In the genomic region with DNA sequence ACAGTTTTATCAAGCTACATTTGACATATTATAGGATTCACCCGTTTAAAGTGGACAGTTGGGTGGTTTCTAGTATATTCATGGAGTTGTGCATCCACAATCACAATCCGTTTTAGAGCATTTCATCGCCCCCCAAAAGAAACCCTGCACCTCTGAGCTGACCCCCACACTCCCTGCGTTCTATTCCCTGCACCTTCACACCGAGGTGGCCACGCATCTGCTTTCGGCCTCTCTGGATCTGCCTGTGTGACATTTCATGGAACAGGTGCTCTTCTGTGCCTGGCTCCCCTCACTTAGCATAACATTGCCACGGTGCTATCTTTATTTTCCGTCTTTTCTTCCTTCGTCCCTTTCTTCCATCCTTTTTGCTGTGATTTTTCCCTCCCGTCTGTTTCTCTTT, we compare ENCODE assay signal across 20 cellular contexts. TPM values are rescaled to one million over a fixed set of nuclear protein-coding genes. Genes with fewer than 3 reads are reported as not detected.
DNase-seq lines count a peak whose midpoint lies in the region; ATAC-seq and TF ChIP-seq lines count a peak whose summit lies in the region.
"Had no signal": no experiment of that assay in that cellular context is flagged by ENCODE, and none has a peak within 500 bp of the region (broad histone marks: within the 10 kb centered on the region; RNA-seq: fewer than 3 reads in every experiment).

No MANE protein-coding gene starts in this region.

- TF ChIP-seq EP300 in gastroesophageal sphincter (IDR thresholded peaks at IDR 0.05), result no peak

- ATAC-seq in gastroesophageal sphincter, result no peak
- ATAC-seq: foreskin keratinocyte; PC-3; stimulated activated effector memory CD8-positive, alpha-beta T cell treated with anti-CD3 and anti-CD28 coated beads, Interleukin-12 subunit alpha, Interleukin-12 subunit beta, amount 100 ng/mL, for 72 hours had no signal

- H3K4me1 ChIP-seq in iPS-20b (ENCODE audit: insufficient read depth, low read length), result peaks cover 3% of the 10 kb centered on the region; the same call in 1 of the 2 replicates
- H3K4me1 ChIP-seq in gastroesophageal sphincter, result no peaks in the 10 kb centered on the region
- H3K4me1 ChIP-seq: foreskin keratinocyte had no signal

- H3K27me3 ChIP-seq in iPS-20b (ENCODE audit: insufficient read depth, low read length) (no peaks in the 10 kb centered on the region), gastroesophageal sphincter (peaks cover 68% of the 10 kb centered on the region)
- H3K27me3 ChIP-seq: adrenal gland, foreskin keratinocyte had no signal

- no peak for TF ChIP-seq POLR2A in gastroesophageal sphincter (IDR thresholded peaks at IDR 0.05)

- H3K4me3 ChIP-seq in iPS-20b (ENCODE audit: low read length) (no peak overlapping the region), gastroesophageal sphincter (no peak overlapping the region)
- H3K4me3 ChIP-seq: adrenal gland, thoracic aorta had no signal

- peaks cover 3% of the 10 kb centered on the region for H3K36me3 Mint-ChIP-seq in activated naive CD4-positive, alpha-beta T cell treated with anti-CD3 and anti-CD28 coated beads, Interleukin-2, amount 50 U/mL, for 24 hours
- peaks cover 35% of the 10 kb centered on the region for H3K36me3 Mint-ChIP-seq in activated naive CD4-positive, alpha-beta T cell treated with anti-CD3 and anti-CD28 coated beads, Interleukin-2, amount 10 ng/mL, durations not matched to agents 7 days and 5 days
- H3K36me3 Mint-ChIP-seq in activated T-helper 1 cell treated with anti-CD3 and anti-CD28 coated beads, Interleukin-12 subunit alpha, Interleukin-12 subunit beta, Interleukin-2, Interleukin-4 antibody, amounts not matched to agents 30 ng/mL and 10 ng/mL and 1 ng/mL, durations not matched to agents 14 hours and 24 hours and 36 hours (ENCODE audit: low read depth), result peaks cover 50% of the 10 kb centered on the region
- H3K36me3 Mint-ChIP-seq: stimulated activated effector memory CD8-positive, alpha-beta T cell treated with anti-CD3 and anti-CD28 coated beads, Interleukin-12 subunit alpha, Interleukin-12 subunit beta, amount 100 ng/mL, for 72 hours had no signal

- H3K9me3 ChIP-seq in iPS-20b (ENCODE audit: insufficient read depth, low read depth, low read length) (no peaks in the 10 kb centered on the region), gastroesophageal sphincter (no peaks in the 10 kb centered on the region)
- H3K9me3 ChIP-seq: adrenal gland, thoracic aorta had no signal

- H3K9me3 Mint-ChIP-seq in activated naive CD4-positive, alpha-beta T cell treated with anti-CD3 and anti-CD28 coated beads, Interleukin-2, amount 50 U/mL, for 24 hours, result no peaks in the 10 kb centered on the region
- H3K9me3 Mint-ChIP-seq in activated naive CD4-positive, alpha-beta T cell treated with anti-CD3 and anti-CD28 coated beads, Interleukin-2, amount 10 ng/mL, durations not matched to agents 7 days and 5 days, result no peaks in the 10 kb centered on the region
- H3K9me3 Mint-ChIP-seq in activated T-helper 1 cell treated with anti-CD3 and anti-CD28 coated beads, Interleukin-12 subunit alpha, Interleukin-12 subunit beta, Interleukin-2, Interleukin-4 antibody, amounts not matched to agents 30 ng/mL and 10 ng/mL and 1 ng/mL, durations not matched to agents 14 hours and 24 hours and 36 hours, result no peaks in the 10 kb centered on the region
- H3K9me3 Mint-ChIP-seq: activated CD4-positive, alpha-beta memory T cell treated with anti-CD3 and anti-CD28 coated beads for 36 hours; stimulated activated effector memory CD8-positive, alpha-beta T cell treated with anti-CD3 and anti-CD28 coated beads, Interleukin-12 subunit alpha, Interleukin-12 subunit beta, amount 100 ng/mL, for 72 hours had no signal

- peak overlapping the region; percentile 65 for H3K4me3 Mint-ChIP-seq in activated naive CD4-positive, alpha-beta T cell treated with anti-CD3 and anti-CD28 coated beads, Interleukin-2, amount 50 U/mL, for 24 hours
- H3K4me3 Mint-ChIP-seq in activated naive CD4-positive, alpha-beta T cell treated with anti-CD3 and anti-CD28 coated beads, Interleukin-2, amount 10 ng/mL, durations not matched to agents 7 days and 5 days, result no peak overlapping the region
- H3K4me3 Mint-ChIP-seq in activated T-helper 1 cell treated with anti-CD3 and anti-CD28 coated beads, Interleukin-12 subunit alpha, Interleukin-12 subunit beta, Interleukin-2, Interleukin-4 antibody, amounts not matched to agents 30 ng/mL and 10 ng/mL and 1 ng/mL, durations not matched to agents 14 hours and 24 hours and 36 hours, result peak overlapping the region; percentile 28
- H3K4me3 Mint-ChIP-seq: activated CD4-positive, alpha-beta memory T cell treated with anti-CD3 and anti-CD28 coated beads for 36 hours; stimulated activated effector memory CD8-positive, alpha-beta T cell treated with anti-CD3 and anti-CD28 coated beads, Interleukin-12 subunit alpha, Interleukin-12 subunit beta, amount 100 ng/mL, for 72 hours had no signal

- no peak for DNase-seq in activated naive CD4-positive, alpha-beta T cell treated with anti-CD3 and anti-CD28 coated beads, Interleukin-2, amount 10 ng/mL, durations not matched to agents 7 days and 5 days
- DNase-seq in activated T-helper 1 cell treated with anti-CD3 and anti-CD28 coated beads, Interleukin-12 subunit alpha, Interleukin-12 subunit beta, Interleukin-2, Interleukin-4 antibody, amounts not matched to agents 30 ng/mL and 10 ng/mL and 1 ng/mL, durations not matched to agents 14 hours and 24 hours and 36 hours (ENCODE audit: low spot score), result no peak
- no peak for DNase-seq in epidermal melanocyte (ENCODE audit: insufficient read length, low spot score)
- no peak for DNase-seq in stimulated activated CD4-positive, alpha-beta T cell treated with anti-CD3 and anti-CD28 coated beads, Interleukin-12 subunit alpha, Interleukin-12 subunit beta, amount 100 ng/mL, for 4 hours
- DNase-seq: activated CD4-positive, alpha-beta memory T cell treated with anti-CD3 and anti-CD28 coated beads for 36 hours; DMS79; foreskin keratinocyte; NCI-H1930; NCI-H345; PC-3 had no signal

- no peaks in the 10 kb centered on the region for H3K27me3 Mint-ChIP-seq in activated naive CD4-positive, alpha-beta T cell treated with anti-CD3 and anti-CD28 coated beads, Interleukin-2, amount 50 U/mL, for 24 hours
- no peaks in the 10 kb centered on the region for H3K27me3 Mint-ChIP-seq in activated naive CD4-positive, alpha-beta T cell treated with anti-CD3 and anti-CD28 coated beads, Interleukin-2, amount 10 ng/mL, durations not matched to agents 7 days and 5 days
- no peaks in the 10 kb centered on the region for H3K27me3 Mint-ChIP-seq in activated T-helper 1 cell treated with anti-CD3 and anti-CD28 coated beads, Interleukin-12 subunit alpha, Interleukin-12 subunit beta, Interleukin-2, Interleukin-4 antibody, amounts not matched to agents 30 ng/mL and 10 ng/mL and 1 ng/mL, durations not matched to agents 14 hours and 24 hours and 36 hours (ENCODE audit: insufficient read depth)
- H3K27me3 Mint-ChIP-seq: activated CD4-positive, alpha-beta memory T cell treated with anti-CD3 and anti-CD28 coated beads for 36 hours had no signal

- 73 to 86% methylated on average over 2 to 11 of the region's 11 CpGs for WGBS in gastroesophageal sphincter (ENCODE audit: low coverage in 1 of 2), 2 donors

- no peak for TF ChIP-seq CTCF in gastroesophageal sphincter (IDR thresholded peaks at IDR 0.05)

- H3K27ac ChIP-seq in iPS-20b (ENCODE audit: low read length), result no peak overlapping the region
- H3K27ac ChIP-seq in temporal lobe (ENCODE audit: low read depth, low read length), result peak overlapping the region; percentile 59
- peak overlapping the region in 1 of 4 donors; percentile 43 for H3K27ac ChIP-seq in gastroesophageal sphincter
- H3K27ac ChIP-seq: foreskin keratinocyte had no signal

- H3K36me3 ChIP-seq in iPS-20b (ENCODE audit: insufficient read depth, low read depth, low read length), result no peaks in the 10 kb centered on the region
- no peaks in the 10 kb centered on the region for H3K36me3 ChIP-seq in gastroesophageal sphincter
- H3K36me3 ChIP-seq: adrenal gland, thoracic aorta had no signal

- peak overlapping the region; percentile 37; the same call in 1 of the 2 replicates for H3K9ac ChIP-seq in iPS-20b (ENCODE audit: low read depth, low read length)

- intact Hi-C loops in activated T-helper 1 cell treated with anti-CD3 and anti-CD28 coated beads, Interleukin-12 subunit alpha, Interleukin-12 subunit beta, Interleukin-2, Interleukin-4 antibody, amounts not matched to agents 30 ng/mL and 10 ng/mL and 1 ng/mL, durations not matched to agents 14 hours and 24 hours and 36 hours (cut with micrococcal nuclease), result no loop called here

- H3K4me1 Mint-ChIP-seq in activated naive CD4-positive, alpha-beta T cell treated with anti-CD3 and anti-CD28 coated beads, Interleukin-2, amount 50 U/mL, for 24 hours, result peaks cover 58% of the 10 kb centered on the region
- H3K4me1 Mint-ChIP-seq in activated naive CD4-positive, alpha-beta T cell treated with anti-CD3 and anti-CD28 coated beads, Interleukin-2, amount 10 ng/mL, durations not matched to agents 7 days and 5 days, result peaks cover 40% of the 10 kb centered on the region
- peaks cover 47% of the 10 kb centered on the region for H3K4me1 Mint-ChIP-seq in activated T-helper 1 cell treated with anti-CD3 and anti-CD28 coated beads, Interleukin-12 subunit alpha, Interleukin-12 subunit beta, Interleukin-2, Interleukin-4 antibody, amounts not matched to agents 30 ng/mL and 10 ng/mL and 1 ng/mL, durations not matched to agents 14 hours and 24 hours and 36 hours (ENCODE audit: low read depth)

- H3K27ac Mint-ChIP-seq in activated naive CD4-positive, alpha-beta T cell treated with anti-CD3 and anti-CD28 coated beads, Interleukin-2, amount 50 U/mL, for 24 hours, result peak overlapping the region; percentile 96
- no peak overlapping the region for H3K27ac Mint-ChIP-seq in activated naive CD4-positive, alpha-beta T cell treated with anti-CD3 and anti-CD28 coated beads, Interleukin-2, amount 10 ng/mL, durations not matched to agents 7 days and 5 days
- H3K27ac Mint-ChIP-seq in activated T-helper 1 cell treated with anti-CD3 and anti-CD28 coated beads, Interleukin-12 subunit alpha, Interleukin-12 subunit beta, Interleukin-2, Interleukin-4 antibody, amounts not matched to agents 30 ng/mL and 10 ng/mL and 1 ng/mL, durations not matched to agents 14 hours and 24 hours and 36 hours, result peak overlapping the region; percentile 37
- H3K27ac Mint-ChIP-seq: activated CD4-positive, alpha-beta memory T cell treated with anti-CD3 and anti-CD28 coated beads for 36 hours; stimulated activated effector memory CD8-positive, alpha-beta T cell treated with anti-CD3 and anti-CD28 coated beads, Interleukin-12 subunit alpha, Interleukin-12 subunit beta, amount 100 ng/mL, for 72 hours had no signal

- CTCF ChIA-PET in activated naive CD4-positive, alpha-beta T cell treated with anti-CD3 and anti-CD28 coated beads, Interleukin-2, amount 10 ng/mL, durations not matched to agents 7 days and 5 days (lab: Charles Lee), result interaction anchor here (0.8 to 4.5 kb wide), 4 partner anchors 11 to 156 kb away, joined by 3 to 27 read pairs (median 4); no protein-coding TSS in a partner anchor

RNA-seq across cellular contexts. Expression of gene HRH2, which starts 32.7 kb away (rescaled TPM):
- 94.7 and 96.9 TPM in 2 replicates for total RNA-seq in activated T-helper 1 cell treated with anti-CD3 and anti-CD28 coated beads, Interleukin-12 subunit alpha, Interleukin-12 subunit beta, Interleukin-2, Interleukin-4 antibody, amounts not matched to agents 30 ng/mL and 10 ng/mL and 1 ng/mL, durations not matched to agents 14 hours and 24 hours and 36 hours
- total RNA-seq in temporal lobe, result 3.0 TPM
- total RNA-seq in gastroesophageal sphincter, result 1 to 10 TPM; 1.7 to 6.1 (median 2.6) TPM
- total RNA-seq: bronchial epithelial cell, foreskin keratinocyte, lung microvascular endothelial cell, myocyte, PC-3 had no signal

Comparison
In these comparisons a context has a peak if more than half of its experiments do, and no peak if none do; other contexts are left out.
1. RNA of gene HRH2, which starts 32.7 kb away (total RNA-seq): 94.7 to 96.9 TPM in activated T-helper 1 cell treated with anti-CD3 and anti-CD28 coated beads, Interleukin-12 subunit alpha, Interleukin-12 subunit beta, Interleukin-2, Interleukin-4 antibody, amounts not matched to agents 30 ng/mL and 10 ng/mL and 1 ng/mL, durations not matched to agents 14 hours and 24 hours and 36 hours; 1.7 to 6.1 TPM in gastroesophageal sphincter and 3.0 TPM in temporal lobe (single experiment); every median in the first group is over 10 times any median in the second.